ENCODE assay signal across 14 cellular contexts in genomic region chr1:172442404-172442803, GRCh38. TPM values are rescaled to one million over a fixed set of nuclear protein-coding genes. Genes with fewer than 3 reads are reported as not detected.
DNase-seq lines count a peak whose midpoint lies in the region; ATAC-seq and TF ChIP-seq lines count a peak whose summit lies in the region.
"Had no signal": no experiment of that assay in that cellular context is flagged by ENCODE, and none has a peak within 500 bp of the region (broad histone marks: within the 10 kb centered on the region; RNA-seq: fewer than 3 reads in every experiment).

No MANE protein-coding gene starts in this region.

- H3K27me3 ChIP-seq in mesenchymal stem cell (ENCODE audit: control insufficient read depth in 1 of 2, insufficient read depth in 1 of 2, low read length in 2 of 2) = no peaks in the 10 kb centered on the region
- H3K27me3 ChIP-seq: Peyer's patch had no signal

- peaks cover 3% of the 10 kb centered on the region for H3K4me1 ChIP-seq in mesenchymal stem cell (ENCODE audit: control insufficient read depth, insufficient read depth, low read depth, low read length)

- no peak overlapping the region for H3K4me2 ChIP-seq in mesenchymal stem cell (ENCODE audit: low read length, poor library complexity, severe bottlenecking)

- no peak overlapping the region for H3K4ac ChIP-seq in mesenchymal stem cell (ENCODE audit: low read depth in 1 of 2, low read length in 2 of 2)

- peak overlapping the region; percentile 96 for H3K9ac ChIP-seq in mesenchymal stem cell (ENCODE audit: low read length)

- 84% methylated on average over 6 of the region's 6 CpGs for WGBS in mesenchymal stem cell

- no peak overlapping the region for H2AFZ ChIP-seq in mesenchymal stem cell (ENCODE audit: low read depth, low read length)

- H3K18ac ChIP-seq in mesenchymal stem cell (ENCODE audit: low read depth in 1 of 2, low read length in 2 of 2) = no peak overlapping the region

- peak overlapping the region in 1 of 2 experiments; percentile 91 for H3K4me3 ChIP-seq in mesenchymal stem cell (ENCODE audit: insufficient read depth in 1 of 2, low read depth in 1 of 2, low read length in 2 of 2)

- H3K4me1 Mint-ChIP-seq in stimulated activated naive CD8-positive, alpha-beta T cell treated with anti-CD3 and anti-CD28 coated beads, Interleukin-15, Interleukin-2, amounts not matched to agents 100 ng/mL and 50 ng/mL, for 24 hours (ENCODE audit: low read depth) = peaks cover 43% of the 10 kb centered on the region
- peaks cover 40% of the 10 kb centered on the region for H3K4me1 Mint-ChIP-seq in activated naive CD8-positive, alpha-beta T cell (ENCODE audit: low read depth)
- peaks cover 17% of the 10 kb centered on the region for H3K4me1 Mint-ChIP-seq in type B pancreatic cell (ENCODE audit: unreplicated experiment)

- H2BK15ac ChIP-seq in mesenchymal stem cell (ENCODE audit: low read depth, poor library complexity, severe bottlenecking) = no peak overlapping the region

- no peak overlapping the region for H4K8ac ChIP-seq in mesenchymal stem cell (ENCODE audit: low read length)

- H3K79me1 ChIP-seq in mesenchymal stem cell (replicated peaks; ENCODE audit: low read length, poor library complexity, severe bottlenecking) = peaks cover 25% of the 10 kb centered on the region

- H2BK120ac ChIP-seq in mesenchymal stem cell (ENCODE audit: low read depth, low read length) = no peak overlapping the region

- H2BK5ac ChIP-seq in mesenchymal stem cell (ENCODE audit: low read depth, low read length, poor library complexity, severe bottlenecking) = no peak overlapping the region

- H2AK5ac ChIP-seq in mesenchymal stem cell (ENCODE audit: low read length, severe bottlenecking) = no peak overlapping the region

- H3K36me3 Mint-ChIP-seq in stimulated activated naive CD8-positive, alpha-beta T cell treated with anti-CD3 and anti-CD28 coated beads, Interleukin-15, Interleukin-2, amounts not matched to agents 100 ng/mL and 50 ng/mL, for 24 hours (ENCODE audit: low read depth) = peaks cover 34% of the 10 kb centered on the region
- peaks cover 2% of the 10 kb centered on the region for H3K36me3 Mint-ChIP-seq in activated naive CD8-positive, alpha-beta T cell
- peaks cover 28% of the 10 kb centered on the region for H3K36me3 Mint-ChIP-seq in type B pancreatic cell

- H3K27me3 Mint-ChIP-seq in stimulated activated naive CD8-positive, alpha-beta T cell treated with anti-CD3 and anti-CD28 coated beads, Interleukin-15, Interleukin-2, amounts not matched to agents 100 ng/mL and 50 ng/mL, for 24 hours = no peaks in the 10 kb centered on the region
- no peaks in the 10 kb centered on the region for H3K27me3 Mint-ChIP-seq in activated naive CD8-positive, alpha-beta T cell
- no peaks in the 10 kb centered on the region for H3K27me3 Mint-ChIP-seq in type B pancreatic cell

- no peak overlapping the region for H4K91ac ChIP-seq in mesenchymal stem cell (ENCODE audit: low read length)

- TF ChIP-seq CTCF in type B pancreatic cell (conservative IDR thresholded peaks at IDR 0.05) = no peak

- no peak for ATAC-seq in stimulated activated naive CD8-positive, alpha-beta T cell treated with anti-CD3 and anti-CD28 coated beads, Interleukin-15, Interleukin-2, amounts not matched to agents 100 U/mL and 50 U/mL, for 24 hours
- ATAC-seq in HG03354 (IDR thresholded peaks at IDR 0.05; ENCODE audit: poor library complexity, severe bottlenecking, unreplicated experiment) = no peak
- ATAC-seq: left lobe of liver had no signal

- H2BK12ac ChIP-seq in mesenchymal stem cell (ENCODE audit: low read length in 2 of 2) = no peak overlapping the region

- H3K9me3 ChIP-seq in mesenchymal stem cell (ENCODE audit: control insufficient read depth, low read length) = no peaks in the 10 kb centered on the region
- H3K9me3 ChIP-seq: Peyer's patch had no signal

- no peak overlapping the region for H3K14ac ChIP-seq in mesenchymal stem cell (ENCODE audit: low read length in 2 of 2)

- H3K9me3 Mint-ChIP-seq in stimulated activated naive CD8-positive, alpha-beta T cell treated with anti-CD3 and anti-CD28 coated beads, Interleukin-15, Interleukin-2, amounts not matched to agents 100 ng/mL and 50 ng/mL, for 24 hours = no peaks in the 10 kb centered on the region
- no peaks in the 10 kb centered on the region for H3K9me3 Mint-ChIP-seq in activated naive CD8-positive, alpha-beta T cell (ENCODE audit: low read depth)
- no peaks in the 10 kb centered on the region for H3K9me3 Mint-ChIP-seq in type B pancreatic cell

- H3K4me3 Mint-ChIP-seq in stimulated activated naive CD8-positive, alpha-beta T cell treated with anti-CD3 and anti-CD28 coated beads, Interleukin-15, Interleukin-2, amounts not matched to agents 100 ng/mL and 50 ng/mL, for 24 hours = peak overlapping the region; percentile 91
- peak overlapping the region; percentile 95 for H3K4me3 Mint-ChIP-seq in activated naive CD8-positive, alpha-beta T cell
- H3K4me3 Mint-ChIP-seq in type B pancreatic cell = peak overlapping the region; percentile 96

- H3K27ac Mint-ChIP-seq in stimulated activated naive CD8-positive, alpha-beta T cell treated with anti-CD3 and anti-CD28 coated beads, Interleukin-15, Interleukin-2, amounts not matched to agents 100 ng/mL and 50 ng/mL, for 24 hours = no peak overlapping the region
- H3K27ac Mint-ChIP-seq in activated naive CD8-positive, alpha-beta T cell = peak overlapping the region; percentile 94
- H3K27ac Mint-ChIP-seq in type B pancreatic cell = peak overlapping the region; percentile 27

- DNase-seq in stimulated activated naive CD8-positive, alpha-beta T cell treated with anti-CD3 and anti-CD28 coated beads, Interleukin-15, Interleukin-2, amounts not matched to agents 100 U/mL and 50 U/mL, for 24 hours = no peak
- DNase-seq in mesenchymal stem cell = no peak
- no peak for DNase-seq in type B pancreatic cell (ENCODE audit: extremely low spot score, unreplicated experiment)
- DNase-seq in NCI-H446 (lab: John Stamatoyannopoulos, UW) = no peak
- DNase-seq in C1 segment of cervical spinal cord (lab: John Stamatoyannopoulos, UW) = no peak
- DNase-seq: NCI-H2171, Peyer's patch had no signal

- H3K27ac ChIP-seq in mesenchymal stem cell (ENCODE audit: low read length, poor library complexity, severe bottlenecking) = no peak overlapping the region

- H3K23ac ChIP-seq in mesenchymal stem cell (ENCODE audit: low read length in 2 of 2) = no peak overlapping the region

- peaks cover 8 to 21% of the 10 kb centered on the region in 2 experiments for H3K36me3 ChIP-seq in mesenchymal stem cell (ENCODE audit: control insufficient read depth in 1 of 2, insufficient read depth in 2 of 2, low read depth in 1 of 2, low read length in 2 of 2)
- H3K36me3 ChIP-seq: Peyer's patch had no signal

RNA-seq across cellular contexts. Expression of gene PIGC, which starts 1.5 kb away (rescaled TPM):
- polyA plus RNA-seq in mesenchymal stem cell (2013, experiment 1 of 2) = 17.6 TPM
- 18.1 TPM for polyA plus RNA-seq in mesenchymal stem cell (2013, experiment 2 of 2)
- 36.0 and 37.3 TPM in 2 replicates for total RNA-seq in type B pancreatic cell (ENCODE audit: low replicate concordance)

RNA-seq across cellular contexts. Expression of gene C1orf105, which starts 21.9 kb away (rescaled TPM):
- polyA plus RNA-seq in mesenchymal stem cell (2013, experiment 1 of 2) = not detected
- not detected for polyA plus RNA-seq in mesenchymal stem cell (2013, experiment 2 of 2)
- total RNA-seq in type B pancreatic cell (ENCODE audit: low replicate concordance) = 2.3 TPM in 1 of 2 replicates, not detected in the other
- total RNA-seq: frontal cortex, left lobe of liver, M059J, Peyer's patch had no signal
- polyA plus RNA-seq: CD14-positive monocyte had no signal
